15 cellular contexts compared by ENCODE assay signal in genomic region chr10:118980135-118980865, GRCh38.
"Had no signal": no experiment of that assay in that cellular context is flagged by ENCODE, and none has a peak within 500 bp of the region (broad histone marks: within the 10 kb centered on the region; RNA-seq: fewer than 3 reads in every experiment).

No MANE protein-coding gene starts in this region.

- H3K9me3 Mint-ChIP-seq: central memory CD8-positive, alpha-beta T cell had no signal

- H3K27ac ChIP-seq: lower lobe of right lung, psoas muscle, right lobe of liver, VCaP had no signal

- ATAC-seq: activated CD4-positive, alpha-beta T cell treated with anti-CD3 and anti-CD28 coated beads for 36 hours; activated CD8-positive, alpha-beta T cell treated with anti-CD3 and anti-CD28 coated beads, Interleukin-2, amount 10 ng/mL, durations not matched to agents 7 days and 5 days; psoas muscle; right lobe of liver had no signal

- H3K4me1 Mint-ChIP-seq: activated CD4-positive, alpha-beta T cell treated with anti-CD3 and anti-CD28 coated beads for 36 hours; naive B cell had no signal

- H3K27me3 ChIP-seq: right lobe of liver had no signal

- H3K27ac Mint-ChIP-seq: activated CD4-positive, alpha-beta T cell treated with anti-CD3 and anti-CD28 coated beads for 36 hours; activated CD8-positive, alpha-beta T cell treated with anti-CD3 and anti-CD28 coated beads, Interleukin-2, amount 10 ng/mL, durations not matched to agents 7 days and 5 days; dendritic cell treated with granulocyte-macrophage colony-stimulating factor and Interleukin-4, amounts not matched to agents 40 ng/mL and 50 ng/mL, for 4 days had no signal

- H3K36me3 ChIP-seq: lower lobe of right lung, right lobe of liver had no signal

- DNase-seq: activated CD4-positive, alpha-beta T cell treated with anti-CD3 and anti-CD28 coated beads for 36 hours; activated CD8-positive, alpha-beta memory T cell treated with anti-CD3 and anti-CD28 coated beads, Interleukin-2, amount 50 U/mL, for 48 hours; activated CD8-positive, alpha-beta T cell treated with anti-CD3 and anti-CD28 coated beads, Interleukin-2, amount 10 ng/mL, durations not matched to agents 7 days and 5 days; hippocampal formation; lower lobe of right lung; midbrain; naive B cell; psoas muscle; stimulated activated CD4-positive, alpha-beta T cell treated with anti-CD3 and anti-CD28 coated beads, Interleukin-2, amount 100 ng/mL, for 24 hours; stimulated activated naive CD4-positive, alpha-beta T cell; T-helper 1 cell had no signal

- H3K4me3 ChIP-seq: lower lobe of right lung, psoas muscle, right lobe of liver had no signal

- H3K4me3 Mint-ChIP-seq: activated CD4-positive, alpha-beta T cell treated with anti-CD3 and anti-CD28 coated beads for 36 hours; activated CD8-positive, alpha-beta T cell treated with anti-CD3 and anti-CD28 coated beads, Interleukin-2, amount 10 ng/mL, durations not matched to agents 7 days and 5 days; central memory CD8-positive, alpha-beta T cell; dendritic cell treated with granulocyte-macrophage colony-stimulating factor and Interleukin-4, amounts not matched to agents 40 ng/mL and 50 ng/mL, for 4 days had no signal

- H3K9me3 ChIP-seq: right lobe of liver had no signal

- H3K4me1 ChIP-seq: lower lobe of right lung, psoas muscle, right lobe of liver had no signal
